In genomic region chr12:4114986-4115385, GRCh38 we compare ENCODE assay signal across 18 cellular contexts.
DNase-seq lines count a peak whose midpoint lies in the region; ATAC-seq, FAIRE-seq and TF ChIP-seq lines count a peak whose summit lies in the region.
"Had no signal": no experiment of that assay in that cellular context is flagged by ENCODE, and none has a peak within 500 bp of the region (broad histone marks: within the 10 kb centered on the region; RNA-seq: fewer than 3 reads in every experiment).

No MANE protein-coding gene starts in this region.

- H3K9me3 Mint-ChIP-seq in CD8-positive, alpha-beta T cell, result no peaks in the 10 kb centered on the region
- H3K9me3 Mint-ChIP-seq in H9, result peaks cover 0 to 2% of the 10 kb centered on the region in 2 experiments; a peak in 1 of 5 replicates
- no peaks in the 10 kb centered on the region for H3K9me3 Mint-ChIP-seq in activated CD8-positive, alpha-beta T cell treated with anti-CD3 and anti-CD28 coated beads, Interleukin-2, amount 10 ng/mL, durations not matched to agents 7 days and 5 days (ENCODE audit: insufficient read depth)

- H2AK5ac ChIP-seq in H9 (ENCODE audit: insufficient read length, low read length), result no peak overlapping the region

- H3K36me3 ChIP-seq in CD8-positive, alpha-beta T cell (ENCODE audit: insufficient read depth, low read length), result no peaks in the 10 kb centered on the region
- H3K36me3 ChIP-seq in keratinocyte (ENCODE audit: control insufficient read depth in 2 of 2, extremely low read depth in 1 of 2, insufficient read depth in 2 of 2, low read length in 2 of 2) (no peaks in the 10 kb centered on the region), prostate gland (no peaks in the 10 kb centered on the region)
- H3K36me3 ChIP-seq: BLaER1, thoracic aorta had no signal

- peaks cover 4% of the 10 kb centered on the region for H3K27me3 Mint-ChIP-seq in CD8-positive, alpha-beta T cell (ENCODE audit: low read depth)
- peaks cover 29% of the 10 kb centered on the region for H3K27me3 Mint-ChIP-seq in H9 (ENCODE audit: low read depth)
- no peaks in the 10 kb centered on the region for H3K27me3 Mint-ChIP-seq in activated CD8-positive, alpha-beta T cell treated with anti-CD3 and anti-CD28 coated beads, Interleukin-2, amount 10 ng/mL, durations not matched to agents 7 days and 5 days (ENCODE audit: low read depth)

- POLR2A ChIA-PET in CD8-positive, alpha-beta T cell (lab: Charles Lee), result no interaction called here
- POLR2A ChIA-PET in activated CD8-positive, alpha-beta T cell treated with anti-CD3 and anti-CD28 coated beads, Interleukin-2, amount 10 ng/mL, durations not matched to agents 7 days and 5 days (lab: Charles Lee), result interaction anchor here (0.9 to 1.9 kb wide), 4 partner anchors 26 to 162 kb away, joined by 3 to 8 read pairs (median 6); no protein-coding TSS in a partner anchor

- H2BK5ac ChIP-seq in H9 (ENCODE audit: insufficient read length, low read length), result no peak overlapping the region

- H3K79me2 ChIP-seq in H9 (ENCODE audit: insufficient read depth, low read length) (no peaks in the 10 kb centered on the region), keratinocyte (ENCODE audit: control insufficient read depth, insufficient read depth, low read length) (no peaks in the 10 kb centered on the region)
- H3K79me2 ChIP-seq: parathyroid adenoma had no signal

- no peak overlapping the region for H3K27ac Mint-ChIP-seq in CD8-positive, alpha-beta T cell
- H3K27ac Mint-ChIP-seq in H9, result no peak overlapping the region
- peak overlapping the region; percentile 53 for H3K27ac Mint-ChIP-seq in activated CD8-positive, alpha-beta T cell treated with anti-CD3 and anti-CD28 coated beads, Interleukin-2, amount 10 ng/mL, durations not matched to agents 7 days and 5 days

- no peak overlapping the region for H2BK15ac ChIP-seq in H9 (ENCODE audit: low read depth, low read length)

- CTCF ChIA-PET in CD8-positive, alpha-beta T cell (lab: Charles Lee), result interaction anchor here (2.0 to 4.9 kb wide), 2 partner anchors 8 to 162 kb away, joined by 9 to 34 read pairs; no protein-coding TSS in a partner anchor
- CTCF ChIA-PET in activated CD8-positive, alpha-beta T cell treated with anti-CD3 and anti-CD28 coated beads, Interleukin-2, amount 10 ng/mL, durations not matched to agents 7 days and 5 days (lab: Charles Lee), result interaction anchor here (0.8 to 2.4 kb wide), 11 partner anchors 25 to 230 kb away, joined by 3 to 10 read pairs (median 4); partner anchors contain the start of gene CCND2

- H3K18ac ChIP-seq in H9 (ENCODE audit: insufficient read length, low read depth, low read length), result no peak overlapping the region

- no peak overlapping the region for H3T11ph ChIP-seq in H9 (ENCODE audit: low read length)

- H3K4me1 Mint-ChIP-seq in CD8-positive, alpha-beta T cell (ENCODE audit: low read depth), result peaks cover 36% of the 10 kb centered on the region
- peaks cover 28 to 34% of the 10 kb centered on the region in 2 experiments for H3K4me1 Mint-ChIP-seq in H9
- peaks cover 83% of the 10 kb centered on the region for H3K4me1 Mint-ChIP-seq in activated CD8-positive, alpha-beta T cell treated with anti-CD3 and anti-CD28 coated beads, Interleukin-2, amount 10 ng/mL, durations not matched to agents 7 days and 5 days (ENCODE audit: low read depth)

- H2BK20ac ChIP-seq in H9 (ENCODE audit: low read depth, low read length, poor library complexity, severe bottlenecking), result no peak overlapping the region

- no peak overlapping the region for H2BK120ac ChIP-seq in H9 (ENCODE audit: low read depth, low read length, poor library complexity, severe bottlenecking)

- H3K14ac ChIP-seq in H9 (ENCODE audit: insufficient read depth, low read length), result no peak overlapping the region

- intact Hi-C loops in CD8-positive, alpha-beta T cell (cut with DNase I, micrococcal nuclease), result no loop called here
- intact Hi-C loops in prostate gland (cut with DNase I), result no loop called here

- H4K8ac ChIP-seq in H9 (replicated peaks; ENCODE audit: insufficient read length, low read depth, low read length), result no peak overlapping the region

- H3K4ac ChIP-seq in H9 (ENCODE audit: low read depth, low read length), result no peak overlapping the region

- H3K4me3 ChIP-seq in CD8-positive, alpha-beta T cell (ENCODE audit: low read depth, low read length), result no peak overlapping the region
- H3K4me3 ChIP-seq in keratinocyte (ENCODE audit: control insufficient read depth in 2 of 3, extremely low read depth in 1 of 3, insufficient read depth in 2 of 3, low read depth in 1 of 3, low read length in 3 of 3), result no peak overlapping the region
- no peak overlapping the region for H3K4me3 ChIP-seq in prostate gland
- H3K4me3 ChIP-seq: BLaER1, smooth muscle cell, thoracic aorta had no signal

- H3K4me3 Mint-ChIP-seq in CD8-positive, alpha-beta T cell, result peak overlapping the region; percentile 6
- H3K4me3 Mint-ChIP-seq in H9, result no peak overlapping the region
- peak overlapping the region; percentile 19 for H3K4me3 Mint-ChIP-seq in activated CD8-positive, alpha-beta T cell treated with anti-CD3 and anti-CD28 coated beads, Interleukin-2, amount 10 ng/mL, durations not matched to agents 7 days and 5 days

- H3K27me3 ChIP-seq in CD8-positive, alpha-beta T cell (ENCODE audit: insufficient read depth, low read length), result no peaks in the 10 kb centered on the region
- H3K27me3 ChIP-seq in H9 (ENCODE audit: insufficient read depth, low read length), result no peaks in the 10 kb centered on the region
- no peaks in the 10 kb centered on the region for H3K27me3 ChIP-seq in keratinocyte (ENCODE audit: control insufficient read depth, extremely low read depth, insufficient read depth, low read length)
- peaks cover 4% of the 10 kb centered on the region for H3K27me3 ChIP-seq in prostate gland (replicated peaks; ENCODE audit: insufficient read depth)
- H3K27me3 ChIP-seq: BLaER1 had no signal

- no peak overlapping the region for H3K23ac ChIP-seq in H9 (ENCODE audit: insufficient read length, low read depth, low read length)

- peak; percentile 63 for ATAC-seq in CD8-positive, alpha-beta T cell
- peak; percentile 61 for ATAC-seq in activated CD8-positive, alpha-beta T cell treated with anti-CD3 and anti-CD28 coated beads, Interleukin-2, amount 10 ng/mL, durations not matched to agents 7 days and 5 days
- ATAC-seq in HG03196 (IDR thresholded peaks at IDR 0.05; ENCODE audit: unreplicated experiment), result no peak

- no peak overlapping the region for H3K9ac ChIP-seq in H9 (ENCODE audit: extremely low read depth, insufficient read length, low read length)
- no peak overlapping the region for H3K9ac ChIP-seq in keratinocyte (ENCODE audit: control insufficient read depth, extremely low read depth, insufficient read depth, low read length)
- H3K9ac ChIP-seq: BLaER1, parathyroid adenoma had no signal

- no peak overlapping the region for H4K5ac ChIP-seq in H9 (ENCODE audit: insufficient read length, low read depth, low read length)

- H3K4me2 ChIP-seq in H9 (ENCODE audit: insufficient read depth, insufficient read length, low read length) (no peak overlapping the region), keratinocyte (ENCODE audit: control insufficient read depth, extremely low read depth, insufficient read depth, low read depth, low read length) (no peak overlapping the region)

- no peak overlapping the region for H4K91ac ChIP-seq in H9 (ENCODE audit: insufficient read length, low read depth, low read length)

- peak; percentile 46 for FAIRE-seq in keratinocyte (lab: Jason Lieb, UNC)

- no peak for TF ChIP-seq CTCF in CD8-positive, alpha-beta T cell (IDR thresholded peaks at IDR 0.05)
- TF ChIP-seq CTCF in H9 (conservative IDR thresholded peaks at IDR 0.05) (no peak), keratinocyte (optimal IDR thresholded peaks at IDR 0.05 in 1 of 3, IDR thresholded peaks at IDR 0.05 in 1 of 3, conservative IDR thresholded peaks at IDR 0.05 in 1 of 3; ENCODE audit: extremely low read depth in 1 of 3, insufficient read depth in 2 of 3, low read length in 3 of 3) (no peak), prostate gland (IDR thresholded peaks at IDR 0.05) (no peak)

- no peak for TF ChIP-seq POLR2A in prostate gland (IDR thresholded peaks at IDR 0.05)

- WGBS in H9 (ENCODE audit: extremely low coverage, insufficient read length, low lambda C conversion rate), result no CpG with 5 or more reads among the region's 7 CpGs
- 84% methylated on average over 7 of the region's 7 CpGs for WGBS in prostate gland

- H2AFZ ChIP-seq in H9 (ENCODE audit: low read length) (no peak overlapping the region), keratinocyte (ENCODE audit: control insufficient read depth, low read length) (no peak overlapping the region)
- H2AFZ ChIP-seq: parathyroid adenoma had no signal

- no peak overlapping the region for H3K27ac ChIP-seq in CD8-positive, alpha-beta T cell (ENCODE audit: low read depth, low read length)
- H3K27ac ChIP-seq in H9 (ENCODE audit: insufficient read length, low read depth, low read length) (no peak overlapping the region), keratinocyte (ENCODE audit: control insufficient read depth, insufficient read depth, low read length) (no peak overlapping the region), prostate gland (no peak overlapping the region)
- H3K27ac ChIP-seq: BLaER1, parathyroid adenoma, thoracic aorta had no signal

- no peak overlapping the region for H2BK12ac ChIP-seq in H9 (ENCODE audit: insufficient read length, low read depth, low read length)

- no peaks in the 10 kb centered on the region for H3K9me3 ChIP-seq in CD8-positive, alpha-beta T cell (ENCODE audit: low read length)
- H3K9me3 ChIP-seq in H9 (ENCODE audit: control insufficient read depth, low read depth, low read length) (no peaks in the 10 kb centered on the region), keratinocyte (ENCODE audit: control insufficient read depth, low read depth, low read length) (no peaks in the 10 kb centered on the region), prostate gland (no peaks in the 10 kb centered on the region)
- H3K9me3 ChIP-seq: BLaER1, thoracic aorta had no signal

- H3K9me1 ChIP-seq in keratinocyte (ENCODE audit: control insufficient read depth, extremely low read depth, insufficient read depth, low read length), result no peaks in the 10 kb centered on the region

- DNase-seq in CD8-positive, alpha-beta T cell, result peak in 3 of 7 experiments; percentile 17 to 51 (median 20)
- peak; percentile 51 for DNase-seq in H9
- DNase-seq in activated CD8-positive, alpha-beta T cell treated with anti-CD3 and anti-CD28 coated beads, Interleukin-2, amount 10 ng/mL, durations not matched to agents 7 days and 5 days, result peak; percentile 80
- DNase-seq in keratinocyte (ENCODE audit: low read depth, low spot score), result no peak
- DNase-seq in prostate gland (ENCODE audit: low spot score), result no peak
- no peak for DNase-seq in NCI-H2081 (lab: John Stamatoyannopoulos, UW)
- DNase-seq in HK-2 (ENCODE audit: unreplicated experiment), result no peak
- DNase-seq: amniotic stem cell, EL, kidney glomerular epithelial cell, NCI-H187 treated with DMSO at 0.1 percent for 48 hours, NCI-H526, T1000 had no signal

- H3K56ac ChIP-seq in H9 (ENCODE audit: insufficient read length, low read depth, low read length), result no peak overlapping the region

- no peaks in the 10 kb centered on the region for H3K36me3 Mint-ChIP-seq in CD8-positive, alpha-beta T cell
- no peaks in the 10 kb centered on the region for H3K36me3 Mint-ChIP-seq in H9 (ENCODE audit: insufficient read depth in 1 of 3, low read depth in 3 of 3)
- H3K36me3 Mint-ChIP-seq in activated CD8-positive, alpha-beta T cell treated with anti-CD3 and anti-CD28 coated beads, Interleukin-2, amount 10 ng/mL, durations not matched to agents 7 days and 5 days (ENCODE audit: low read depth), result peaks cover 6% of the 10 kb centered on the region

- dilution Hi-C loops in keratinocyte (cut with MboI; ENCODE audit: extremely low pct_ligation_motif_present, low sequenced_read_pairs), result no loop called here

- no peaks in the 10 kb centered on the region for H3K79me1 ChIP-seq in H9 (ENCODE audit: insufficient read depth, low read depth, low read length, poor library complexity, severe bottlenecking)

- no peaks in the 10 kb centered on the region for H3K23me2 ChIP-seq in H9 (ENCODE audit: insufficient read length, low read depth, low read length, poor library complexity, severe bottlenecking)

- peaks cover 27% of the 10 kb centered on the region for H3K4me1 ChIP-seq in CD8-positive, alpha-beta T cell (ENCODE audit: insufficient read depth, low read length)
- H3K4me1 ChIP-seq in H9 (ENCODE audit: insufficient read depth, low read length) (peaks cover 10% of the 10 kb centered on the region; the same call in 1 of the 2 replicates), keratinocyte (ENCODE audit: control insufficient read depth, extremely low read depth, insufficient read depth, low read length) (peaks cover 49% of the 10 kb centered on the region), prostate gland (replicated peaks) (no peaks in the 10 kb centered on the region)
- H3K4me1 ChIP-seq: parathyroid adenoma had no signal

- H4K20me1 ChIP-seq in H9 (ENCODE audit: control insufficient read depth, insufficient read depth, insufficient read length), result no peaks in the 10 kb centered on the region
- H4K20me1 ChIP-seq in keratinocyte (ENCODE audit: control insufficient read depth, extremely low read depth, insufficient read depth, low read length), result no peaks in the 10 kb centered on the region
- H4K20me1 ChIP-seq: BLaER1 had no signal

Comparison
In these comparisons a context has a peak if more than half of its experiments do, and no peak if none do; other contexts are left out.
1. DNase-seq: peak in H9 (single experiment) and activated CD8-positive, alpha-beta T cell treated with anti-CD3 and anti-CD28 coated beads, Interleukin-2, amount 10 ng/mL, durations not matched to agents 7 days and 5 days (single experiment); none in keratinocyte (single experiment), prostate gland (single experiment), NCI-H2081 (0 of 2) and HK-2 (single experiment).
2. H3K4me3 Mint-ChIP-seq: peak in CD8-positive, alpha-beta T cell (single experiment) and activated CD8-positive, alpha-beta T cell treated with anti-CD3 and anti-CD28 coated beads, Interleukin-2, amount 10 ng/mL, durations not matched to agents 7 days and 5 days (single experiment); none in H9 (0 of 2).